In the genomic region with DNA sequence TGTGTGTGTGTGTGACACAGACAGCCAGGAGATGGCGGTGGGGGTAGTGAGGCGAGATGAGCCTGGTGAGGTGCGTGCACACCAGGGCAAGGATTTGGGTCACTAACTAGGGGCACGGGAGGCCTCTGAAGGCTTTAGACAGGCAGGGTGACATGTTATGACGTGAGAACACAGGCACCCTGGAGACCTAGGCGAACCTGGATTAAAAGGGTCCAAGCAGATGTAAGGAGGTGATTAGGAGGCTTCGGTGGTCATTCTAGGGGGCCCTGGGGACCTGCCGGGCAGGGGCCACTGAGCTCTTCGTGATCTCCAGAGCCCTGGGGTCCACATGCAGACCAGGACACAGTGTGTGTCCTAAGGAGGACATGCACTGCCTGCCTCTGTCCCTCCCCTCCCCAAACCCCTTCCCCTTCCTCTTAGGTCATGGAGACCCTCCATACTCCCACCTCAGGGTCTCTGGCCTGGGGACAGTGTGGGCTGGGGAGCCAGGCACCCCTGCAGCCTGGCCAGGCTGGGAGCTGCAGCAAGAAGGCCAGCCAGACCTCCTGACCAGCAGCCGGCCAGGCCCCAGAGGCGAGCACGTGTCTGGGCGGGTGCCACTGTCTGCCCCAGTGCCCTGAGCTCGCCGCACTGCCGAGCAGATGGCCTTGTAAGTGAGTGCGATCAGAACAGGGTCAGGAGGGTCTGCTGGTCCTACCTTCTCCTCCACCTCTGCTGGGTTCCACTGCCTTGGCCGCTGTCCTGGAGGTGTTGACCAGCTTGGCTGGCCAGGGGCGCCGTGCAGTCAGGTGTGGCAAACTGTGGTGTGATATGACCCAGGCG, we compare ENCODE assay signal across 3 cellular contexts.
TF ChIP-seq lines count a peak whose summit lies in the region.

No MANE protein-coding gene starts in this region.

TF ChIP-seq in IMR-90, 13 proteins besides CTCF, POLR2A, EP300 and RAD21:
- TF ChIP-seq CEBPB (IDR thresholded peaks at IDR 0.05; ENCODE audit: low read depth, low read length): no peak
- no peak for TF ChIP-seq MAZ (IDR thresholded peaks at IDR 0.05; ENCODE audit: borderline replicate concordance, low read depth, low read length)
- no peak for TF ChIP-seq RFX5 (IDR thresholded peaks at IDR 0.05; ENCODE audit: low read depth, low read length)
- TF ChIP-seq RCOR1 (IDR thresholded peaks at IDR 0.05; ENCODE audit: insufficient replicate concordance, low read length): no peak
- TF ChIP-seq, protein P1, sequence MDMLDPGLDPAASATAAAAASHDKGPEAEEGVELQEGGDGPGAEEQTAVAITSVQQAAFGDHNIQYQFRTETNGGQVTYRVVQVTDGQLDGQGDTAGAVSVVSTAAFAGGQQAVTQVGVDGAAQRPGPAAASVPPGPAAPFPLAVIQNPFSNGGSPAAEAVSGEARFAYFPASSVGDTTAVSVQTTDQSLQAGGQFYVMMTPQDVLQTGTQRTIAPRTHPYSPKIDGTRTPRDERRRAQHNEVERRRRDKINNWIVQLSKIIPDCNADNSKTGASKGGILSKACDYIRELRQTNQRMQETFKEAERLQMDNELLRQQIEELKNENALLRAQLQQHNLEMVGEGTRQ (IDR thresholded peaks at IDR 0.05; ENCODE audit: low read depth, low read length): no peak

TF ChIP-seq in WTC11, 78 proteins besides CTCF, POLR2A, EP300 and RAD21:
- TF ChIP-seq, protein P2, sequence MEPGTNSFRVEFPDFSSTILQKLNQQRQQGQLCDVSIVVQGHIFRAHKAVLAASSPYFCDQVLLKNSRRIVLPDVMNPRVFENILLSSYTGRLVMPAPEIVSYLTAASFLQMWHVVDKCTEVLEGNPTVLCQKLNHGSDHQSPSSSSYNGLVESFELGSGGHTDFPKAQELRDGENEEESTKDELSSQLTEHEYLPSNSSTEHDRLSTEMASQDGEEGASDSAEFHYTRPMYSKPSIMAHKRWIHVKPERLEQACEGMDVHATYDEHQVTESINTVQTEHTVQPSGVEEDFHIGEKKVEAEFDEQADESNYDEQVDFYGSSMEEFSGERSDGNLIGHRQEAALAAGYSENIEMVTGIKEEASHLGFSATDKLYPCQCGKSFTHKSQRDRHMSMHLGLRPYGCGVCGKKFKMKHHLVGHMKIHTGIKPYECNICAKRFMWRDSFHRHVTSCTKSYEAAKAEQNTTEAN (CRISPR knock-in tag; IDR thresholded peaks at IDR 0.05): no peak
- TF ChIP-seq JAZF1 (CRISPR knock-in tag; IDR thresholded peaks at IDR 0.05): no peak
- TF ChIP-seq, protein P3, sequence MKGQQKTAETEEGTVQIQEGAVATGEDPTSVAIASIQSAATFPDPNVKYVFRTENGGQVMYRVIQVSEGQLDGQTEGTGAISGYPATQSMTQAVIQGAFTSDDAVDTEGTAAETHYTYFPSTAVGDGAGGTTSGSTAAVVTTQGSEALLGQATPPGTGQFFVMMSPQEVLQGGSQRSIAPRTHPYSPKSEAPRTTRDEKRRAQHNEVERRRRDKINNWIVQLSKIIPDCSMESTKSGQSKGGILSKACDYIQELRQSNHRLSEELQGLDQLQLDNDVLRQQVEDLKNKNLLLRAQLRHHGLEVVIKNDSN (CRISPR knock-in tag; IDR thresholded peaks at IDR 0.05): no peak
- TF ChIP-seq, protein P4, sequence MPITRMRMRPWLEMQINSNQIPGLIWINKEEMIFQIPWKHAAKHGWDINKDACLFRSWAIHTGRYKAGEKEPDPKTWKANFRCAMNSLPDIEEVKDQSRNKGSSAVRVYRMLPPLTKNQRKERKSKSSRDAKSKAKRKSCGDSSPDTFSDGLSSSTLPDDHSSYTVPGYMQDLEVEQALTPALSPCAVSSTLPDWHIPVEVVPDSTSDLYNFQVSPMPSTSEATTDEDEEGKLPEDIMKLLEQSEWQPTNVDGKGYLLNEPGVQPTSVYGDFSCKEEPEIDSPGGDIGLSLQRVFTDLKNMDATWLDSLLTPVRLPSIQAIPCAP (CRISPR knock-in tag; IDR thresholded peaks at IDR 0.05): no peak
- no peak for TF ChIP-seq FOXJ3 (CRISPR knock-in tag; IDR thresholded peaks at IDR 0.05; ENCODE audit: borderline replicate concordance)
- TF ChIP-seq ZBTB21 (CRISPR knock-in tag; IDR thresholded peaks at IDR 0.05; ENCODE audit: borderline replicate concordance): no peak
- TF ChIP-seq NR3C1 (CRISPR knock-in tag; conservative IDR thresholded peaks at IDR 0.05; ENCODE audit: low read depth): no peak
- no peak for TF ChIP-seq ZNF317 (CRISPR knock-in tag; IDR thresholded peaks at IDR 0.05; ENCODE audit: borderline replicate concordance, low read depth)
- TF ChIP-seq, protein P5, sequence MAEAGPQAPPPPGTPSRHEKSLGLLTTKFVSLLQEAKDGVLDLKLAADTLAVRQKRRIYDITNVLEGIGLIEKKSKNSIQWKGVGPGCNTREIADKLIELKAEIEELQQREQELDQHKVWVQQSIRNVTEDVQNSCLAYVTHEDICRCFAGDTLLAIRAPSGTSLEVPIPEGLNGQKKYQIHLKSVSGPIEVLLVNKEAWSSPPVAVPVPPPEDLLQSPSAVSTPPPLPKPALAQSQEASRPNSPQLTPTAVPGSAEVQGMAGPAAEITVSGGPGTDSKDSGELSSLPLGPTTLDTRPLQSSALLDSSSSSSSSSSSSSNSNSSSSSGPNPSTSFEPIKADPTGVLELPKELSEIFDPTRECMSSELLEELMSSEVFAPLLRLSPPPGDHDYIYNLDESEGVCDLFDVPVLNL (CRISPR knock-in tag; IDR thresholded peaks at IDR 0.05; ENCODE audit: borderline replicate concordance, low read depth): no peak
- TF ChIP-seq, protein P6, sequence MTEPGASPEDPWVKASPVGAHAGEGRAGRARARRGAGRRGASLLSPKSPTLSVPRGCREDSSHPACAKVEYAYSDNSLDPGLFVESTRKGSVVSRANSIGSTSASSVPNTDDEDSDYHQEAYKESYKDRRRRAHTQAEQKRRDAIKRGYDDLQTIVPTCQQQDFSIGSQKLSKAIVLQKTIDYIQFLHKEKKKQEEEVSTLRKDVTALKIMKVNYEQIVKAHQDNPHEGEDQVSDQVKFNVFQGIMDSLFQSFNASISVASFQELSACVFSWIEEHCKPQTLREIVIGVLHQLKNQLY (CRISPR knock-in tag; IDR thresholded peaks at IDR 0.05): no peak
- TF ChIP-seq ZNF121 (CRISPR knock-in tag; IDR thresholded peaks at IDR 0.05): no peak
- TF ChIP-seq OVOL2 (CRISPR knock-in tag; IDR thresholded peaks at IDR 0.05; ENCODE audit: borderline replicate concordance): no peak
TF ChIP-seq in WTC11: peak in this region for 0.

TF ChIP-seq in HepG2, 621 proteins besides CTCF, POLR2A, EP300 and RAD21:
- TF ChIP-seq BHLHE40 (IDR thresholded peaks at IDR 0.05; ENCODE audit: low read length): peak; percentile 10; the same call in 1 of the 2 replicates
- TF ChIP-seq, protein P7, sequence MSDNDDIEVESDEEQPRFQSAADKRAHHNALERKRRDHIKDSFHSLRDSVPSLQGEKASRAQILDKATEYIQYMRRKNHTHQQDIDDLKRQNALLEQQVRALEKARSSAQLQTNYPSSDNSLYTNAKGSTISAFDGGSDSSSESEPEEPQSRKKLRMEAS (IDR thresholded peaks at IDR 0.05): no peak
